Comparison of ENCODE assay signal across 27 cellular contexts in the genomic region with DNA sequence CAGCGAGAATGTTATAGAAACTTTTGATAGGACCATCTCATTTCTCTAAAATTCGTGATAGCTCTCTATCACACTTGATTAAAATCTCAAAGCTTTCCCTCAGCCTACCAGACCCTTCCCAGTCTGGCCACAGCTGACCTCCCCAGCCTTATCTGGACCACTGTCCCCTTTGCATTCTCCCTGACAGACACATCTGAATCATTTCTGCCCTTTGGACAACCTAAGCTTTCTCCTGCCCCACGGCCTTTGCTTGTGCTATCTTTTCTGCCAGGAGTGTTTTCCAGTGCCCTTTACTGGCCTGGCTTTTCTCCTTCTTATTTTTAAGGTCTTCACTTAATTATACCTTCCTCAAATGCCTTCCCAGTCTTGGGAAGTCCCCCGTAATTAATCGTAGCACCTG. TPM values are rescaled to one million over a fixed set of nuclear protein-coding genes. Genes with fewer than 3 reads are reported as not detected.
DNase-seq lines count a peak whose midpoint lies in the region; ATAC-seq, FAIRE-seq and TF ChIP-seq lines count a peak whose summit lies in the region.
"Had no signal": no experiment of that assay in that cellular context is flagged by ENCODE, and none has a peak within 500 bp of the region (broad histone marks: within the 10 kb centered on the region; RNA-seq: fewer than 3 reads in every experiment).

No MANE protein-coding gene starts in this region.

- peaks cover 11% of the 10 kb centered on the region for H3K27me3 Mint-ChIP-seq in activated T-helper 1 cell treated with anti-CD3 and anti-CD28 coated beads, Interleukin-12 subunit alpha, Interleukin-12 subunit beta, Interleukin-2, Interleukin-4 antibody, amounts not matched to agents 30 ng/mL and 10 ng/mL and 1 ng/mL, durations not matched to agents 14 hours and 24 hours and 36 hours (ENCODE audit: insufficient read depth)
- peaks cover 8% of the 10 kb centered on the region for H3K27me3 Mint-ChIP-seq in type B pancreatic cell

- TF ChIP-seq CTCF in HepG2 (CRISPR knock-in tag; IDR thresholded peaks at IDR 0.05), result no peak
- no peak for TF ChIP-seq CTCF in right lobe of liver (IDR thresholded peaks at IDR 0.05)
- no peak for TF ChIP-seq CTCF in type B pancreatic cell (conservative IDR thresholded peaks at IDR 0.05)

- WGBS in HepG2 (ENCODE audit: low lambda C conversion rate), result 81% methylated on average over 5 of the region's 5 CpGs
- WGBS in right lobe of liver (ENCODE audit: insufficient coverage, low coverage, low lambda C conversion rate, missing lambda C conversion rate), result 78% methylated on average over 5 of the region's 5 CpGs

- H3K9me3 Mint-ChIP-seq in activated T-helper 1 cell treated with anti-CD3 and anti-CD28 coated beads, Interleukin-12 subunit alpha, Interleukin-12 subunit beta, Interleukin-2, Interleukin-4 antibody, amounts not matched to agents 30 ng/mL and 10 ng/mL and 1 ng/mL, durations not matched to agents 14 hours and 24 hours and 36 hours, result no peaks in the 10 kb centered on the region
- no peaks in the 10 kb centered on the region for H3K9me3 Mint-ChIP-seq in type B pancreatic cell
- H3K9me3 Mint-ChIP-seq: CD8-positive, alpha-beta memory T cell; memory B cell; stimulated activated naive CD8-positive, alpha-beta T cell treated with anti-CD3 and anti-CD28 coated beads, Interleukin-15, Interleukin-2, amounts not matched to agents 100 ng/mL and 50 ng/mL, for 24 hours had no signal

- BruUV-seq in HepG2 (replicated peaks; lab: Mats Ljungman, UMichigan), result TSS peak; percentile 40

- CTCF ChIA-PET in HepG2 (lab: Yijun Ruan, JAX; ENCODE audit: low intra/inter-chr PET ratio, low total read pairs), result no interaction called here

- peaks cover 39% of the 10 kb centered on the region for H3K4me1 Mint-ChIP-seq in activated T-helper 1 cell treated with anti-CD3 and anti-CD28 coated beads, Interleukin-12 subunit alpha, Interleukin-12 subunit beta, Interleukin-2, Interleukin-4 antibody, amounts not matched to agents 30 ng/mL and 10 ng/mL and 1 ng/mL, durations not matched to agents 14 hours and 24 hours and 36 hours (ENCODE audit: low read depth)
- H3K4me1 Mint-ChIP-seq in type B pancreatic cell (ENCODE audit: unreplicated experiment), result peaks cover 20% of the 10 kb centered on the region

- H3K4me3 ChIP-seq in HepG2 (replicated peaks in 1 of 3; ENCODE audit: insufficient read depth in 1 of 3, low read depth in 2 of 3, low read length in 3 of 3) (no peak overlapping the region), right lobe of liver (no peak overlapping the region)
- H3K4me3 ChIP-seq in effector memory CD4-positive, alpha-beta T cell (ENCODE audit: insufficient read depth, low read depth, low read length, poor library complexity, severe bottlenecking), result no peak overlapping the region
- H3K4me3 ChIP-seq: GM12878, PC-9, psoas muscle, skin epidermis, transverse colon had no signal

- peak overlapping the region; percentile 90 for H3K4me3 Mint-ChIP-seq in activated T-helper 1 cell treated with anti-CD3 and anti-CD28 coated beads, Interleukin-12 subunit alpha, Interleukin-12 subunit beta, Interleukin-2, Interleukin-4 antibody, amounts not matched to agents 30 ng/mL and 10 ng/mL and 1 ng/mL, durations not matched to agents 14 hours and 24 hours and 36 hours
- peak overlapping the region; percentile 67 for H3K4me3 Mint-ChIP-seq in type B pancreatic cell
- H3K4me3 Mint-ChIP-seq: activated naive CD8-positive, alpha-beta T cell; memory B cell; stimulated activated naive CD8-positive, alpha-beta T cell treated with anti-CD3 and anti-CD28 coated beads, Interleukin-15, Interleukin-2, amounts not matched to agents 100 ng/mL and 50 ng/mL, for 24 hours had no signal

- H3K27ac Mint-ChIP-seq in activated T-helper 1 cell treated with anti-CD3 and anti-CD28 coated beads, Interleukin-12 subunit alpha, Interleukin-12 subunit beta, Interleukin-2, Interleukin-4 antibody, amounts not matched to agents 30 ng/mL and 10 ng/mL and 1 ng/mL, durations not matched to agents 14 hours and 24 hours and 36 hours, result peak overlapping the region; percentile 2
- H3K27ac Mint-ChIP-seq in type B pancreatic cell, result no peak overlapping the region
- H3K27ac Mint-ChIP-seq: activated naive CD8-positive, alpha-beta T cell; CD8-positive, alpha-beta memory T cell; memory B cell; stimulated activated naive CD8-positive, alpha-beta T cell treated with anti-CD3 and anti-CD28 coated beads, Interleukin-15, Interleukin-2, amounts not matched to agents 100 ng/mL and 50 ng/mL, for 24 hours had no signal

- in situ Hi-C loops in HepG2 (cut with HindIII; ENCODE audit: extremely low pct_ligation_motif_present, low pct_unique_long_range_greater_than_20kb), result no loop called here

- intact Hi-C loops in HepG2 (cut with micrococcal nuclease; ENCODE audit: unreplicated experiment), result no loop called here
- intact Hi-C loops in right lobe of liver (cut with DNase I), result no loop called here
- intact Hi-C loops in activated T-helper 1 cell treated with anti-CD3 and anti-CD28 coated beads, Interleukin-12 subunit alpha, Interleukin-12 subunit beta, Interleukin-2, Interleukin-4 antibody, amounts not matched to agents 30 ng/mL and 10 ng/mL and 1 ng/mL, durations not matched to agents 14 hours and 24 hours and 36 hours (cut with micrococcal nuclease), result no loop called here

- H3K36me3 ChIP-seq in HepG2 (replicated peaks in 1 of 2; ENCODE audit: control insufficient read depth in 1 of 2, insufficient read depth in 2 of 2, low read length in 2 of 2), result peaks cover 13 to 21% of the 10 kb centered on the region in 2 experiments; a peak in 4 of 5 replicates
- H3K36me3 ChIP-seq in right lobe of liver, result no peaks in the 10 kb centered on the region
- H3K36me3 ChIP-seq in effector memory CD4-positive, alpha-beta T cell (ENCODE audit: control insufficient read depth, insufficient read depth, low read length), result no peaks in the 10 kb centered on the region
- H3K36me3 ChIP-seq: transverse colon had no signal

- peak; percentile 42 for FAIRE-seq in HepG2 (lab: Jason Lieb, UNC)
- FAIRE-seq: H1 had no signal

- peaks cover 37% of the 10 kb centered on the region for H3K4me1 ChIP-seq in HepG2 (ENCODE audit: insufficient read depth, low read length)
- H3K4me1 ChIP-seq in right lobe of liver, result peaks cover 0 to 8% (median 0%) of the 10 kb centered on the region in 4 donors
- peaks cover 8% of the 10 kb centered on the region for H3K4me1 ChIP-seq in effector memory CD4-positive, alpha-beta T cell (ENCODE audit: control insufficient read depth, insufficient read depth, low read length, poor library complexity, severe bottlenecking)

- no peak overlapping the region for H3K9ac ChIP-seq in HepG2 (ENCODE audit: insufficient read depth, low read depth, low read length)
- H3K9ac ChIP-seq: KMS-11 had no signal

- no peak for ATAC-seq in HepG2
- no peak for ATAC-seq in right lobe of liver
- no peak for ATAC-seq in GM19395 (IDR thresholded peaks at IDR 0.05; ENCODE audit: unreplicated experiment)
- ATAC-seq: foreskin keratinocyte, left cardiac atrium, psoas muscle had no signal

- no peak overlapping the region for H2AFZ ChIP-seq in HepG2 (ENCODE audit: low read length)
- H2AFZ ChIP-seq: PC-9 had no signal

- H3K9me3 ChIP-seq in HepG2 (ENCODE audit: low read length), result no peaks in the 10 kb centered on the region
- no peaks in the 10 kb centered on the region for H3K9me3 ChIP-seq in right lobe of liver
- no peaks in the 10 kb centered on the region for H3K9me3 ChIP-seq in effector memory CD4-positive, alpha-beta T cell (ENCODE audit: control insufficient read depth, low read length)
- H3K9me3 ChIP-seq: psoas muscle, transverse colon had no signal

- TF ChIP-seq RAD21 in HepG2 (CRISPR knock-in tag; IDR thresholded peaks at IDR 0.05), result no peak

- H3K27me3 ChIP-seq in HepG2 (ENCODE audit: control insufficient read depth in 1 of 2, insufficient read depth in 2 of 2, low read length in 2 of 2) (peaks cover 0 to under 1% of the 10 kb centered on the region in 2 experiments; a peak in 2 of 5 replicates), right lobe of liver (no peaks in the 10 kb centered on the region), layer of hippocampus (ENCODE audit: control insufficient read depth, insufficient read depth, low read length) (no peaks in the 10 kb centered on the region)
- H3K27me3 ChIP-seq in effector memory CD4-positive, alpha-beta T cell (replicated peaks; ENCODE audit: control insufficient read depth, insufficient read depth, low read length, poor library complexity, severe bottlenecking), result peaks cover 18% of the 10 kb centered on the region
- H3K27me3 ChIP-seq: foreskin keratinocyte had no signal

- TF ChIP-seq EP300 in HepG2 (IDR thresholded peaks at IDR 0.05; ENCODE audit: low read depth in 2 of 2, low read length in 2 of 2) (no peak), HepG2 (CRISPR knock-in tag; IDR thresholded peaks at IDR 0.05; ENCODE audit: borderline replicate concordance) (no peak)

- H3K36me3 Mint-ChIP-seq in activated T-helper 1 cell treated with anti-CD3 and anti-CD28 coated beads, Interleukin-12 subunit alpha, Interleukin-12 subunit beta, Interleukin-2, Interleukin-4 antibody, amounts not matched to agents 30 ng/mL and 10 ng/mL and 1 ng/mL, durations not matched to agents 14 hours and 24 hours and 36 hours (ENCODE audit: low read depth), result peaks cover 24% of the 10 kb centered on the region
- peaks cover 5% of the 10 kb centered on the region for H3K36me3 Mint-ChIP-seq in type B pancreatic cell
- H3K36me3 Mint-ChIP-seq: activated naive CD8-positive, alpha-beta T cell; CD8-positive, alpha-beta memory T cell; memory B cell had no signal

- peak overlapping the region; percentile 20; the same call in 1 of the 2 replicates for H3K4me2 ChIP-seq in HepG2 (ENCODE audit: low read depth, low read length)
- H3K4me2 ChIP-seq: KMS-11, PC-9 had no signal

- no peak overlapping the region for H3K27ac ChIP-seq in HepG2 (ENCODE audit: extremely low read length, insufficient read depth, low read length)
- H3K27ac ChIP-seq in right lobe of liver, result no peak overlapping the region
- H3K27ac ChIP-seq in layer of hippocampus (ENCODE audit: low read depth, low read length), result peak overlapping the region; percentile 38
- no peak overlapping the region for H3K27ac ChIP-seq in effector memory CD4-positive, alpha-beta T cell (ENCODE audit: insufficient read depth, low read length, poor library complexity, severe bottlenecking)
- H3K27ac ChIP-seq: epithelial cell of prostate, foreskin keratinocyte, KMS-11, PC-9, psoas muscle, skin epidermis, transverse colon had no signal

- no peak for TF ChIP-seq POLR2A in HepG2 (IDR thresholded peaks at IDR 0.05; ENCODE audit: insufficient read depth in 1 of 2, low read depth in 2 of 2, low read length in 2 of 2)
- no peak for TF ChIP-seq POLR2A in right lobe of liver (IDR thresholded peaks at IDR 0.05)

- H3K79me2 ChIP-seq in HepG2 (ENCODE audit: insufficient read depth, low read length), result peaks cover 52% of the 10 kb centered on the region

- peaks cover 13% of the 10 kb centered on the region; the same call in 1 of the 2 replicates for H4K20me1 ChIP-seq in HepG2 (ENCODE audit: insufficient read depth, low read length)

- POLR2A ChIA-PET in HepG2 (lab: Yijun Ruan, JAX), result interaction anchor here (1.6 to 4.3 kb wide), 2 partner anchors 16 kb away, joined by 7 to 27 read pairs; no protein-coding TSS in a partner anchor

- DNase-seq in HepG2 (ENCODE audit: low spot score) (no peak), right lobe of liver (no peak), type B pancreatic cell (ENCODE audit: extremely low spot score, unreplicated experiment) (no peak)
- DNase-seq in activated T-helper 1 cell treated with anti-CD3 and anti-CD28 coated beads, Interleukin-12 subunit alpha, Interleukin-12 subunit beta, Interleukin-2, Interleukin-4 antibody, amounts not matched to agents 30 ng/mL and 10 ng/mL and 1 ng/mL, durations not matched to agents 14 hours and 24 hours and 36 hours (ENCODE audit: low spot score), result no peak
- no peak for DNase-seq in activated CD8-positive, alpha-beta memory T cell treated with anti-CD3 and anti-CD28 coated beads, Interleukin-2, amount 50 U/mL, for 48 hours
- DNase-seq in effector memory CD4-positive, alpha-beta T cell, result no peak
- DNase-seq: activated T-cell treated with anti-CD3 and anti-CD28 coated beads, Interleukin-2, amount 50 U/mL, for 48 hours; CD8-positive, alpha-beta memory T cell; dermis blood vessel endothelial cell; DMS79; foreskin keratinocyte; left cardiac atrium; NCI-H1048; NCI-H2029; PC-9; psoas muscle; transverse colon had no signal

RNA-seq across cellular contexts. Expression of gene SMOX, which starts 2.7 kb away (rescaled TPM):
- total RNA-seq in HepG2 (2016; rRNA removed; fragmentation: Illumina TruSeq; extraction: Trizol) (15.2 and 22.7 TPM in 2 replicates), right lobe of liver (10 to 100 TPM in 1 of 6 experiments, 1 to 10 TPM in 4, under 1 TPM in 1; 0.95 to 11.7 (median 4.3) TPM), type B pancreatic cell (ENCODE audit: low replicate concordance) (17.2 and 18.9 TPM in 2 replicates)
- 6.1 and 6.3 TPM in 2 replicates for total RNA-seq in HepG2 (2016; cell fraction: cytosol; rRNA removed; fragmentation: Illumina TruSeq; extraction: Trizol; ENCODE audit: low read depth)
- 15.6 and 22.2 TPM in 2 replicates for total RNA-seq in HepG2 (2016; cell fraction: insoluble cytoplasmic fraction; rRNA removed; fragmentation: Illumina TruSeq; extraction: Trizol)
- 10.3 and 11.1 TPM in 2 replicates for total RNA-seq in HepG2 (2016; cell fraction: membrane; rRNA removed; fragmentation: Illumina TruSeq; extraction: Trizol)
- total RNA-seq in HepG2 (2016; cell fraction: nucleus; rRNA removed; fragmentation: Illumina TruSeq; extraction: Trizol), result 12.0 and 12.7 TPM in 2 replicates
- 10.2 and 12.2 TPM in 2 replicates for polyA plus RNA-seq in HepG2 (2011; rRNA removed)
- polyA plus RNA-seq in HepG2 (2011; cell fraction: cytosol; rRNA removed), result 9.3 and 16.7 TPM in 2 replicates
- 29.6 TPM in 2 replicates for polyA plus RNA-seq in HepG2 (2011; cell fraction: nucleus; rRNA removed)
- 13.2 and 25.9 TPM in 2 replicates for polyA plus RNA-seq in HepG2 (2012)
- polyA plus RNA-seq in HepG2 (2016; cell fraction: cytosol; fragmentation: Illumina TruSeq; extraction: Trizol; ENCODE audit: low read depth), result 5.0 and 6.4 TPM in 2 replicates
- polyA plus RNA-seq in HepG2 (2016; cell fraction: insoluble cytoplasmic fraction; fragmentation: Illumina TruSeq; extraction: Trizol; ENCODE audit: low read depth), result 19.3 and 21.5 TPM in 2 replicates
- 10.4 and 12.4 TPM in 2 replicates for polyA plus RNA-seq in HepG2 (2016; cell fraction: membrane; fragmentation: Illumina TruSeq; extraction: Trizol; ENCODE audit: low read depth)
- polyA plus RNA-seq in HepG2 (2016; cell fraction: nucleus; fragmentation: Illumina TruSeq; extraction: Trizol; ENCODE audit: insufficient read depth, low read depth), result 22.2 and 26.5 TPM in 2 replicates
- polyA minus RNA-seq in HepG2 (2011; rRNA and poly(A)+ RNA removed; ENCODE audit: low replicate concordance), result 17.6 and 18.8 TPM in 2 replicates
- polyA minus RNA-seq in HepG2 (2011; cell fraction: cytosol; rRNA and poly(A)+ RNA removed), result 3.9 and 5.8 TPM in 2 replicates
- 8.5 and 10.0 TPM in 2 replicates for polyA minus RNA-seq in HepG2 (2011; cell fraction: nucleus; rRNA and poly(A)+ RNA removed)
- 34.5 and 34.7 TPM in 2 replicates for total RNA-seq in activated T-helper 1 cell treated with anti-CD3 and anti-CD28 coated beads, Interleukin-12 subunit alpha, Interleukin-12 subunit beta, Interleukin-2, Interleukin-4 antibody, amounts not matched to agents 30 ng/mL and 10 ng/mL and 1 ng/mL, durations not matched to agents 14 hours and 24 hours and 36 hours
- polyA plus RNA-seq: CD8-positive, alpha-beta memory T cell had no signal
